Comparison of ENCODE assay signal across 31 cellular contexts in genomic region chrX:6005856-6006255, GRCh38.
"Had no signal": no experiment of that assay in that cellular context is flagged by ENCODE, and none has a peak within 500 bp of the region (broad histone marks: within the 10 kb centered on the region; RNA-seq: fewer than 3 reads in every experiment).

No MANE protein-coding gene starts in this region.

- H3K27ac ChIP-seq: adrenal gland, body of pancreas, brain microvascular endothelial cell, breast epithelium, WERI-Rb-1 had no signal

- H3K36me3 ChIP-seq: adrenal gland, brain microvascular endothelial cell, breast epithelium, WERI-Rb-1 had no signal

- H3K4me3 ChIP-seq: adrenal gland, body of pancreas, breast epithelium had no signal

- H3K9me3 ChIP-seq: adrenal gland, body of pancreas had no signal

- H3K4me3 Mint-ChIP-seq: activated B cell treated with CpG ODN at 0.5 μM for 24 hours; activated CD4-positive, alpha-beta memory T cell treated with anti-CD3 and anti-CD28 coated beads for 36 hours; activated CD4-positive, alpha-beta T cell treated with anti-CD3 and anti-CD28 coated beads, Interleukin-2, amount 10 ng/mL, durations not matched to agents 24 days and 14 days; activated CD8-positive, alpha-beta T cell treated with anti-CD3 and anti-CD28 coated beads for 36 hours; activated naive CD4-positive, alpha-beta T cell treated with anti-CD3 and anti-CD28 coated beads for 36 hours; activated naive CD8-positive, alpha-beta T cell treated with anti-CD3 and anti-CD28 coated beads for 36 hours; activated T-cell treated with anti-CD3 and anti-CD28 coated beads, Interleukin-2, amount 50 U/mL, for 4 hours; activated T-cell treated with anti-CD3 and anti-CD28 coated beads, Interleukin-2, amount 50 U/mL, for 72 hours; activated T-helper 1 cell treated with anti-CD3 and anti-CD28 coated beads, Interleukin-12 subunit alpha, Interleukin-12 subunit beta, Interleukin-2, Interleukin-4 antibody, amounts not matched to agents 30 ng/mL and 10 ng/mL and 1 ng/mL, durations not matched to agents 14 hours and 24 hours and 36 hours; activated T-helper 17 cell treated with anti-CD3 and anti-CD28 coated beads, Interleukin-2, amount 50 U/mL, for 72 hours; T-helper 17 cell had no signal

- H3K4me1 Mint-ChIP-seq: activated B cell treated with CpG ODN at 0.5 μM for 24 hours; activated CD4-positive, alpha-beta T cell treated with anti-CD3 and anti-CD28 coated beads, Interleukin-2, amount 10 ng/mL, durations not matched to agents 24 days and 14 days; activated naive CD8-positive, alpha-beta T cell treated with anti-CD3 and anti-CD28 coated beads for 36 hours; activated T-helper 17 cell treated with anti-CD3 and anti-CD28 coated beads, Interleukin-2, amount 50 U/mL, for 72 hours; T-helper 17 cell had no signal

- H3K27ac Mint-ChIP-seq: activated B cell treated with CpG ODN at 0.5 μM for 24 hours; activated CD4-positive, alpha-beta memory T cell treated with anti-CD3 and anti-CD28 coated beads for 36 hours; activated CD4-positive, alpha-beta T cell treated with anti-CD3 and anti-CD28 coated beads, Interleukin-2, amount 10 ng/mL, durations not matched to agents 24 days and 14 days; activated CD8-positive, alpha-beta T cell treated with anti-CD3 and anti-CD28 coated beads for 36 hours; activated naive CD4-positive, alpha-beta T cell treated with anti-CD3 and anti-CD28 coated beads for 36 hours; activated naive CD8-positive, alpha-beta T cell treated with anti-CD3 and anti-CD28 coated beads for 36 hours; activated T-cell treated with anti-CD3 and anti-CD28 coated beads, Interleukin-2, amount 50 U/mL, for 72 hours; activated T-helper 1 cell treated with anti-CD3 and anti-CD28 coated beads, Interleukin-12 subunit alpha, Interleukin-12 subunit beta, Interleukin-2, Interleukin-4 antibody, amounts not matched to agents 30 ng/mL and 10 ng/mL and 1 ng/mL, durations not matched to agents 14 hours and 24 hours and 36 hours; activated T-helper 17 cell treated with anti-CD3 and anti-CD28 coated beads, Interleukin-2, amount 50 U/mL, for 72 hours; T-helper 17 cell had no signal

- H3K27me3 Mint-ChIP-seq: activated B cell treated with CpG ODN at 0.5 μM for 24 hours; activated CD4-positive, alpha-beta memory T cell treated with anti-CD3 and anti-CD28 coated beads for 36 hours; activated CD4-positive, alpha-beta T cell treated with anti-CD3 and anti-CD28 coated beads, Interleukin-2, amount 10 ng/mL, durations not matched to agents 24 days and 14 days; activated CD8-positive, alpha-beta T cell treated with anti-CD3 and anti-CD28 coated beads for 36 hours; activated naive CD8-positive, alpha-beta T cell treated with anti-CD3 and anti-CD28 coated beads for 36 hours; activated T-helper 17 cell treated with anti-CD3 and anti-CD28 coated beads, Interleukin-2, amount 50 U/mL, for 72 hours; T-helper 17 cell had no signal

- H3K36me3 Mint-ChIP-seq: activated CD4-positive, alpha-beta memory T cell treated with anti-CD3 and anti-CD28 coated beads for 36 hours; activated naive CD4-positive, alpha-beta T cell treated with anti-CD3 and anti-CD28 coated beads, Interleukin-2, amount 50 U/mL, for 72 hours; activated naive CD8-positive, alpha-beta T cell treated with anti-CD3 and anti-CD28 coated beads for 36 hours had no signal

- DNase-seq: activated B cell treated with CpG ODN at 0.5 μM for 24 hours; activated CD4-positive, alpha-beta memory T cell treated with anti-CD3 and anti-CD28 coated beads for 36 hours; activated CD4-positive, alpha-beta T cell treated with anti-CD3 and anti-CD28 coated beads for 4 hours; activated CD4-positive, alpha-beta T cell treated with anti-CD3 and anti-CD28 coated beads, Interleukin-2, amount 10 ng/mL, durations not matched to agents 24 days and 14 days; activated CD4-positive, alpha-beta T cell treated with anti-CD3 and anti-CD28 coated beads, Interleukin-2, amount 50 U/mL, for 1 hour; activated CD4-positive, alpha-beta T cell treated with anti-CD3 and anti-CD28 coated beads, Interleukin-2, amount 50 U/mL, for 4 hours; activated CD4-positive, CD25-positive, alpha-beta regulatory T cell treated with anti-CD3 and anti-CD28 coated beads, Interleukin-2, amount 50 U/mL, for 72 hours; activated CD8-positive, alpha-beta memory T cell treated with anti-CD3 and anti-CD28 coated beads, Interleukin-2, amount 50 U/mL, for 4 hours; activated CD8-positive, alpha-beta T cell treated with anti-CD3 and anti-CD28 coated beads for 36 hours; activated effector memory CD4-positive, alpha-beta T cell treated with anti-CD3 and anti-CD28 coated beads, Interleukin-2, amount 50 U/mL, for 16 hours; activated gamma-delta T cell treated with Interleukin-2 at 50 U/mL for 16 hours; activated naive CD4-positive, alpha-beta T cell; activated naive CD4-positive, alpha-beta T cell treated with anti-CD3 and anti-CD28 coated beads for 36 hours; activated naive CD4-positive, alpha-beta T cell treated with anti-CD3 and anti-CD28 coated beads, Interleukin-2, amount 50 U/mL, for 16 hours; activated naive CD8-positive, alpha-beta T cell treated with anti-CD3 and anti-CD28 coated beads for 36 hours; activated T-cell treated with anti-CD3 and anti-CD28 coated beads for 4 hours; activated T-cell treated with anti-CD3 and anti-CD28 coated beads, Interleukin-2, amount 50 U/mL, for 1 hour; activated T-cell treated with anti-CD3 and anti-CD28 coated beads, Interleukin-2, amount 50 U/mL, for 4 hours; activated T-cell treated with anti-CD3 and anti-CD28 coated beads, Interleukin-2, amount 50 U/mL, for 72 hours; adrenal gland; amniotic stem cell; aorta; body of pancreas; brain microvascular endothelial cell; central memory CD4-positive, alpha-beta T cell; T-helper 17 cell; WERI-Rb-1 had no signal

- H3K27me3 ChIP-seq: adrenal gland, body of pancreas, brain microvascular endothelial cell, breast epithelium had no signal

- H3K4me1 ChIP-seq: adrenal gland, body of pancreas, breast epithelium had no signal

- H3K9me3 Mint-ChIP-seq: activated B cell treated with CpG ODN at 0.5 μM for 24 hours; activated CD4-positive, alpha-beta memory T cell treated with anti-CD3 and anti-CD28 coated beads for 36 hours; activated CD4-positive, alpha-beta T cell treated with anti-CD3 and anti-CD28 coated beads, Interleukin-2, amount 10 ng/mL, durations not matched to agents 24 days and 14 days; activated CD8-positive, alpha-beta T cell treated with anti-CD3 and anti-CD28 coated beads for 36 hours; activated naive CD4-positive, alpha-beta T cell treated with anti-CD3 and anti-CD28 coated beads for 36 hours; activated naive CD4-positive, alpha-beta T cell treated with anti-CD3 and anti-CD28 coated beads, Interleukin-2, amount 50 U/mL, for 72 hours; activated naive CD8-positive, alpha-beta T cell treated with anti-CD3 and anti-CD28 coated beads for 36 hours; activated T-cell treated with anti-CD3 and anti-CD28 coated beads, Interleukin-2, amount 50 U/mL, for 4 hours; activated T-cell treated with anti-CD3 and anti-CD28 coated beads, Interleukin-2, amount 50 U/mL, for 72 hours; activated T-helper 1 cell treated with anti-CD3 and anti-CD28 coated beads, Interleukin-12 subunit alpha, Interleukin-12 subunit beta, Interleukin-2, Interleukin-4 antibody, amounts not matched to agents 30 ng/mL and 10 ng/mL and 1 ng/mL, durations not matched to agents 14 hours and 24 hours and 36 hours; activated T-helper 17 cell treated with anti-CD3 and anti-CD28 coated beads, Interleukin-2, amount 50 U/mL, for 72 hours had no signal
